ENCODE assay signal across 23 cellular contexts in the genomic region with DNA sequence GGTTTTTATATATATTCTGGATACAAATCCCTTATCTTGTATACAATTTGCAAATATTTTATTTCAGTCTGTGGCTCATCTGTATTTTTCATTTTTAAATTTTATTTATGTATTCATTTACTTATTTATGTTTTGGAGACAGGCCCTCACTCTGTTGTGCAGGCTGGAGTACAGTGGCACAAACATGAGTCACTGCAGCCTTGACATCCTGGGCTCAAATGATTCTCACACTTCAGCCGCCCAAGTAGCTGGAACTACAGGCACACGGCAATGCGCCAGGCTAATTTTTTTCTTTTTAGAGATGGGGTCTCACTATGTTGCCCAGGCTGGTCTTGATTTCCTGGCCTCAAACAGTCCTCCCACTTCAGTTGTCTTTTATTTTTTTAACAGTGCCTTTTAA.
"Had no signal": no experiment of that assay in that cellular context is flagged by ENCODE, and none has a peak within 500 bp of the region (broad histone marks: within the 10 kb centered on the region; RNA-seq: fewer than 3 reads in every experiment).

No MANE protein-coding gene starts in this region.

- DNase-seq: colonic mucosa; cortex of kidney; dermis blood vessel endothelial cell; dorsolateral prefrontal cortex; effector CD4-positive, alpha-beta T cell; effector CD8-positive, alpha-beta T cell; effector memory CD4-positive, alpha-beta T cell; effector memory CD8-positive, alpha-beta T cell; endodermal cell; erythroblast; esophagus squamous epithelium; foreskin fibroblast; foreskin keratinocyte; foreskin melanocyte; gastrocnemius medialis; glutamatergic neuron; head of caudate nucleus; heart left ventricle; heart right ventricle had no signal

- H3K27ac ChIP-seq: colonic mucosa, coronary artery, dorsolateral prefrontal cortex, epithelial cell of prostate, esophagus muscularis mucosa, esophagus squamous epithelium, foreskin keratinocyte, gastrocnemius medialis, gastroesophageal sphincter, heart left ventricle, heart right ventricle had no signal

- H3K9me3 ChIP-seq: colonic mucosa, esophagus muscularis mucosa, esophagus squamous epithelium, gastrocnemius medialis, gastroesophageal sphincter, heart left ventricle, heart right ventricle had no signal

- H3K27me3 ChIP-seq: colonic mucosa, dorsolateral prefrontal cortex, esophagus muscularis mucosa, esophagus squamous epithelium, foreskin keratinocyte, gastrocnemius medialis, gastroesophageal sphincter, heart left ventricle, heart right ventricle had no signal

- H3K4me1 ChIP-seq: colonic mucosa, esophagus muscularis mucosa, esophagus squamous epithelium, foreskin keratinocyte, gastrocnemius medialis, gastroesophageal sphincter, heart right ventricle had no signal

- H3K4me3 ChIP-seq: colonic mucosa, coronary artery, dorsolateral prefrontal cortex, esophagus muscularis mucosa, esophagus squamous epithelium, gastrocnemius medialis, gastroesophageal sphincter, heart left ventricle, heart right ventricle had no signal

- H3K36me3 ChIP-seq: colonic mucosa had no signal
